In genomic region chr5:56155992-56156584, GRCh38 we compare ENCODE assay signal across 9 cellular contexts.
DNase-seq lines count a peak whose midpoint lies in the region; ATAC-seq, FAIRE-seq and TF ChIP-seq lines count a peak whose summit lies in the region.
"Had no signal": no experiment of that assay in that cellular context is flagged by ENCODE, and none has a peak within 500 bp of the region (broad histone marks: within the 10 kb centered on the region; RNA-seq: fewer than 3 reads in every experiment).

No MANE protein-coding gene starts in this region.

- H3K27me3 ChIP-seq in K562 (ENCODE audit: control insufficient read depth in 2 of 2, insufficient read depth in 2 of 2, low read length in 2 of 2) (no peaks in the 10 kb centered on the region), sigmoid colon (no peaks in the 10 kb centered on the region)

- in situ Hi-C loops in K562 (cut with MboI) = no loop called here

- intact Hi-C loops in K562 (cut with micrococcal nuclease) (no loop called here), sigmoid colon (cut with DNase I) (no loop called here)

- H3K4me1 ChIP-seq in K562 (replicated peaks in 1 of 2; ENCODE audit: control insufficient read depth in 2 of 2, insufficient read depth in 2 of 2, low read length in 2 of 2) = peaks cover 8 to 36% of the 10 kb centered on the region in 2 experiments; a peak in 4 of 5 replicates
- no peaks in the 10 kb centered on the region for H3K4me1 ChIP-seq in sigmoid colon

- 0 out of 2 replicates have a peak overlapping the region, but pooled peaks have one; percentile 28 for H2AFZ ChIP-seq in K562 (ENCODE audit: low read depth, low read length)

- H3K27ac ChIP-seq in K562 (ENCODE audit: extremely low read depth, low read depth, low read length) (no peak overlapping the region), sigmoid colon (peak overlapping the region in 2 of 4 donors; percentile 6 to 27)

- H3K36me3 ChIP-seq in K562 (ENCODE audit: control insufficient read depth, insufficient read depth, low read length) = no peaks in the 10 kb centered on the region
- no peaks in the 10 kb centered on the region for H3K36me3 ChIP-seq in sigmoid colon

- H3K9ac ChIP-seq in K562 (ENCODE audit: insufficient read depth in 1 of 2, low read depth in 2 of 2, low read length in 2 of 2) = no peak overlapping the region

- BruUV-seq in K562 (replicated peaks; lab: Mats Ljungman, UMichigan) = no TSS peak

- no peak for TF ChIP-seq RAD21 in K562 (CRISPR knock-in tag; conservative IDR thresholded peaks at IDR 0.05 in 1 of 2, IDR thresholded peaks at IDR 0.05 in 1 of 2)

- H4K20me1 ChIP-seq in K562 (replicated peaks; ENCODE audit: control insufficient read depth, insufficient read depth, low read length) = no peaks in the 10 kb centered on the region

- H3K79me2 ChIP-seq in K562 (ENCODE audit: control insufficient read depth, insufficient read depth, low read length) = no peaks in the 10 kb centered on the region

- WGBS in K562 (ENCODE audit: insufficient coverage, low coverage, missing lambda C conversion rate) = 68% methylated on average over 4 of the region's 4 CpGs
- WGBS in sigmoid colon, 2 donors = 65 to 89% methylated on average over 4 of the region's 4 CpGs

- TF ChIP-seq CTCF in K562 (IDR thresholded peaks at IDR 0.05 in 2 of 3, conservative IDR thresholded peaks at IDR 0.05 in 1 of 3; ENCODE audit: insufficient read depth in 2 of 3, low read depth in 1 of 3, low read length in 3 of 3) = no peak
- no peak for TF ChIP-seq CTCF in sigmoid colon (IDR thresholded peaks at IDR 0.05)

- CTCF ChIA-PET in K562 (lab: Yijun Ruan, JAX; ENCODE audit: low intra/inter-chr PET ratio) = no interaction called here

- DNase-seq in SIG-M5 treated with dmso at 0.1 percent for 504 hours (lab: John Stamatoyannopoulos, UW; ENCODE audit: unreplicated experiment) (peak; percentile 82), SIG-M5 (lab: John Stamatoyannopoulos, UW) (no peak), K562 (ENCODE audit: extremely low read depth in 1 of 4, low spot score in 3 of 4) (no peak), sigmoid colon (peak; percentile 65), NCI-H526 (lab: John Stamatoyannopoulos, UW) (no peak), DMS79 treated with DMSO at 0.1 percent for 48 hours (lab: John Stamatoyannopoulos, UW) (no peak)

- H3K4me2 ChIP-seq in K562 (ENCODE audit: insufficient read depth, low read length) = no peak overlapping the region

- TF ChIP-seq EP300 in K562 (IDR thresholded peaks at IDR 0.05; ENCODE audit: low read length) (no peak), sigmoid colon (IDR thresholded peaks at IDR 0.05) (no peak)

- no peaks in the 10 kb centered on the region for H3K9me1 ChIP-seq in K562 (ENCODE audit: control insufficient read depth, insufficient read depth, low read length)

- POLR2A ChIA-PET in K562 (lab: Yijun Ruan, JAX) = no interaction called here

- TF ChIP-seq POLR2A in K562 (conservative IDR thresholded peaks at IDR 0.05) (no peak), sigmoid colon (IDR thresholded peaks at IDR 0.05) (no peak)

- ATAC-seq in HG03432 (IDR thresholded peaks at IDR 0.05; ENCODE audit: unreplicated experiment) (peak; percentile 22), K562 (peak; percentile 31), GM18519 (IDR thresholded peaks at IDR 0.05; ENCODE audit: low FRiP score, unreplicated experiment) (no peak)

- no peak for FAIRE-seq in K562 (lab: Jason Lieb, UNC)
- FAIRE-seq: A204.1 had no signal

- H3K4me3 ChIP-seq in K562 (no peak overlapping the region), sigmoid colon (no peak overlapping the region)

- H3K9me3 ChIP-seq in K562 (replicated peaks; ENCODE audit: control insufficient read depth, insufficient read depth, low read depth, low read length) = no peaks in the 10 kb centered on the region
- no peaks in the 10 kb centered on the region for H3K9me3 ChIP-seq in sigmoid colon

TF ChIP-seq in K562, 482 proteins besides CTCF, POLR2A, EP300 and RAD21:
- no peak for TF ChIP-seq SREBF2 (CRISPR knock-in tag; IDR thresholded peaks at IDR 0.05)
- TF ChIP-seq MYNN (IDR thresholded peaks at IDR 0.05) = no peak
- no peak for TF ChIP-seq MYNN (CRISPR knock-in tag; IDR thresholded peaks at IDR 0.05)
- TF ChIP-seq, protein P1, sequence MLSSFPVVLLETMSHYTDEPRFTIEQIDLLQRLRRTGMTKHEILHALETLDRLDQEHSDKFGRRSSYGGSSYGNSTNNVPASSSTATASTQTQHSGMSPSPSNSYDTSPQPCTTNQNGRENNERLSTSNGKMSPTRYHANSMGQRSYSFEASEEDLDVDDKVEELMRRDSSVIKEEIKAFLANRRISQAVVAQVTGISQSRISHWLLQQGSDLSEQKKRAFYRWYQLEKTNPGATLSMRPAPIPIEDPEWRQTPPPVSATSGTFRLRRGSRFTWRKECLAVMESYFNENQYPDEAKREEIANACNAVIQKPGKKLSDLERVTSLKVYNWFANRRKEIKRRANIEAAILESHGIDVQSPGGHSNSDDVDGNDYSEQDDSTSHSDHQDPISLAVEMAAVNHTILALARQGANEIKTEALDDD (IDR thresholded peaks at IDR 0.05) = no peak
- TF ChIP-seq KLF6 (CRISPR knock-in tag; IDR thresholded peaks at IDR 0.05; ENCODE audit: borderline replicate concordance) = no peak
- TF ChIP-seq E2F4 (CRISPR knock-in tag; IDR thresholded peaks at IDR 0.05; ENCODE audit: low read depth) = no peak
- TF ChIP-seq, protein P2, sequence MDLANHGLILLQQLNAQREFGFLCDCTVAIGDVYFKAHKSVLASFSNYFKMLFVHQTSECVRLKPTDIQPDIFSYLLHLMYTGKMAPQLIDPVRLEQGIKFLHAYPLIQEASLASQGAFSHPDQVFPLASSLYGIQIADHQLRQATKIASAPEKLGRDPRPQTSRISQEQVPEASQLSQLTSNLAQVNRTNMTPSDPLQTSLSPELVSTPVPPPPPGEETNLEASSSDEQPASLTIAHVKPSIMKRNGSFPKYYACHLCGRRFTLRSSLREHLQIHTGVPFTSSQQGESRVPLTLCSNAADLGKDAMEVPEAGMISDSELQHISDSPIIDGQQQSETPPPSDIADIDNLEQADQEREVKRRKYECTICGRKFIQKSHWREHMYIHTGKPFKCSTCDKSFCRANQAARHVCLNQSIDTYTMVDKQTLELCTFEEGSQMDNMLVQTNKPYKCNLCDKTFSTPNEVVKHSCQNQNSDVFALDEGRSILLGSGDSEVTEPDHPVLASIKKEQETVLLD (IDR thresholded peaks at IDR 0.05) = no peak
- no peak for TF ChIP-seq ETS2 (tag; IDR thresholded peaks at IDR 0.05; ENCODE audit: borderline replicate concordance, poor library complexity, severe bottlenecking)
- no peak for TF ChIP-seq NFE2 (IDR thresholded peaks at IDR 0.05; ENCODE audit: low read depth)
- TF ChIP-seq, protein P3, sequence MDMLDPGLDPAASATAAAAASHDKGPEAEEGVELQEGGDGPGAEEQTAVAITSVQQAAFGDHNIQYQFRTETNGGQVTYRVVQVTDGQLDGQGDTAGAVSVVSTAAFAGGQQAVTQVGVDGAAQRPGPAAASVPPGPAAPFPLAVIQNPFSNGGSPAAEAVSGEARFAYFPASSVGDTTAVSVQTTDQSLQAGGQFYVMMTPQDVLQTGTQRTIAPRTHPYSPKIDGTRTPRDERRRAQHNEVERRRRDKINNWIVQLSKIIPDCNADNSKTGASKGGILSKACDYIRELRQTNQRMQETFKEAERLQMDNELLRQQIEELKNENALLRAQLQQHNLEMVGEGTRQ (CRISPR knock-in tag; IDR thresholded peaks at IDR 0.05) = no peak
- TF ChIP-seq MEF2D (tag; conservative IDR thresholded peaks at IDR 0.05; ENCODE audit: low read depth) = no peak
- no peak for TF ChIP-seq CAMTA2 (CRISPR knock-in tag; conservative IDR thresholded peaks at IDR 0.05)
- no peak for TF ChIP-seq BRD9 (IDR thresholded peaks at IDR 0.05; ENCODE audit: low read depth, partially characterized antibody)

Comparison
In these comparisons a context has a peak if more than half of its experiments do, and no peak if none do; other contexts are left out.
1. DNase-seq: peak in SIG-M5 treated with dmso at 0.1 percent for 504 hours (single experiment) and sigmoid colon (single experiment); none in SIG-M5 (single experiment), K562 (0 of 4), NCI-H526 (0 of 2) and DMS79 treated with DMSO at 0.1 percent for 48 hours (single experiment).